2 cellular contexts compared by ENCODE assay signal in the genomic region with DNA sequence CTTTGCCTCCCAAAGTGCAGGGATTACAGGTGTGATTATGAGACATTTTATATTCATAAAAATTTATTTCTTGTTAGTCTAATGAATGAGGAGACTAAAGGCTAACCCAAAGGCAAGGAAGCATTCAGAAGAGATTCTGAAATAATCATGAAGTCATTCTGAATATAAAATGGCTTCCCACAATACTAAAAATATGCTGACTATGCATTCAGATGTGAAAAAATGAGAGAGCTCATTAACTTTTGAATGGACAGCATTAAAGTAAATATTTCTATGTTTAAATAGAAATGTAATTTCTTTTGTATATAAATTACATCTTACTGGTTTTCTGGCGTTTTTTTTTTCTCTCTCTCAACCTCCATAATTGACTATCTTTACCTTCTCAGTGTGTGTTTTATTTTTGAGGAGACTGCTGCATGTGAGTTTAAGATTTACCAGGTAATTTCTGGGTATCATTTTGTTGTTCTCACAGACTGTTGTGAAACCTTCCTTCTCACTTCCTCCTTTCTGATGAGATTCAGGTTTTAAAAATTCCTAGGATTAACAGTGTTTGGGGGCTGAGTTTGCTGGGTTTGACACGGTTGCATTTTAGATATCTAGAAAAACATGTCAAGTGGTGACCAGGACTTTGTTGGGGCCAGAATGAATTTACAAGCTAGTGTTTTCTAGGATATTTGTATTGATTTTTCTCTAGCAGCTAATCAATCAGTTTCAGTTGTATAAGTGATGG.
TF ChIP-seq lines count a peak whose summit lies in the region.

No MANE protein-coding gene starts in this region.

TF ChIP-seq in IMR-90, 13 proteins besides CTCF, POLR2A, EP300 and RAD21 (continued from another document):
- TF ChIP-seq, protein P1, sequence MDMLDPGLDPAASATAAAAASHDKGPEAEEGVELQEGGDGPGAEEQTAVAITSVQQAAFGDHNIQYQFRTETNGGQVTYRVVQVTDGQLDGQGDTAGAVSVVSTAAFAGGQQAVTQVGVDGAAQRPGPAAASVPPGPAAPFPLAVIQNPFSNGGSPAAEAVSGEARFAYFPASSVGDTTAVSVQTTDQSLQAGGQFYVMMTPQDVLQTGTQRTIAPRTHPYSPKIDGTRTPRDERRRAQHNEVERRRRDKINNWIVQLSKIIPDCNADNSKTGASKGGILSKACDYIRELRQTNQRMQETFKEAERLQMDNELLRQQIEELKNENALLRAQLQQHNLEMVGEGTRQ (IDR thresholded peaks at IDR 0.05; ENCODE audit: low read depth, low read length) = no peak
- no peak for TF ChIP-seq NFE2L2 (IDR thresholded peaks at IDR 0.05; ENCODE audit: low read depth, low read length)
- no peak for TF ChIP-seq FOS (IDR thresholded peaks at IDR 0.05; ENCODE audit: low read depth, low read length)
- peak; percentile 98 for TF ChIP-seq MAFK (IDR thresholded peaks at IDR 0.05; ENCODE audit: low read depth, low read length)

TF ChIP-seq in WTC11, 78 proteins besides CTCF, POLR2A, EP300 and RAD21 (continued from another document):
- TF ChIP-seq, protein P2, sequence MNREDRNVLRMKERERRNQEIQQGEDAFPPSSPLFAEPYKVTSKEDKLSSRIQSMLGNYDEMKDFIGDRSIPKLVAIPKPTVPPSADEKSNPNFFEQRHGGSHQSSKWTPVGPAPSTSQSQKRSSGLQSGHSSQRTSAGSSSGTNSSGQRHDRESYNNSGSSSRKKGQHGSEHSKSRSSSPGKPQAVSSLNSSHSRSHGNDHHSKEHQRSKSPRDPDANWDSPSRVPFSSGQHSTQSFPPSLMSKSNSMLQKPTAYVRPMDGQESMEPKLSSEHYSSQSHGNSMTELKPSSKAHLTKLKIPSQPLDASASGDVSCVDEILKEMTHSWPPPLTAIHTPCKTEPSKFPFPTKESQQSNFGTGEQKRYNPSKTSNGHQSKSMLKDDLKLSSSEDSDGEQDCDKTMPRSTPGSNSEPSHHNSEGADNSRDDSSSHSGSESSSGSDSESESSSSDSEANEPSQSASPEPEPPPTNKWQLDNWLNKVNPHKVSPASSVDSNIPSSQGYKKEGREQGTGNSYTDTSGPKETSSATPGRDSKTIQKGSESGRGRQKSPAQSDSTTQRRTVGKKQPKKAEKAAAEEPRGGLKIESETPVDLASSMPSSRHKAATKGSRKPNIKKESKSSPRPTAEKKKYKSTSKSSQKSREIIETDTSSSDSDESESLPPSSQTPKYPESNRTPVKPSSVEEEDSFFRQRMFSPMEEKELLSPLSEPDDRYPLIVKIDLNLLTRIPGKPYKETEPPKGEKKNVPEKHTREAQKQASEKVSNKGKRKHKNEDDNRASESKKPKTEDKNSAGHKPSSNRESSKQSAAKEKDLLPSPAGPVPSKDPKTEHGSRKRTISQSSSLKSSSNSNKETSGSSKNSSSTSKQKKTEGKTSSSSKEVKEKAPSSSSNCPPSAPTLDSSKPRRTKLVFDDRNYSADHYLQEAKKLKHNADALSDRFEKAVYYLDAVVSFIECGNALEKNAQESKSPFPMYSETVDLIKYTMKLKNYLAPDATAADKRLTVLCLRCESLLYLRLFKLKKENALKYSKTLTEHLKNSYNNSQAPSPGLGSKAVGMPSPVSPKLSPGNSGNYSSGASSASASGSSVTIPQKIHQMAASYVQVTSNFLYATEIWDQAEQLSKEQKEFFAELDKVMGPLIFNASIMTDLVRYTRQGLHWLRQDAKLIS (CRISPR knock-in tag; IDR thresholded peaks at IDR 0.05; ENCODE audit: borderline replicate concordance) = no peak
- TF ChIP-seq, protein P3, sequence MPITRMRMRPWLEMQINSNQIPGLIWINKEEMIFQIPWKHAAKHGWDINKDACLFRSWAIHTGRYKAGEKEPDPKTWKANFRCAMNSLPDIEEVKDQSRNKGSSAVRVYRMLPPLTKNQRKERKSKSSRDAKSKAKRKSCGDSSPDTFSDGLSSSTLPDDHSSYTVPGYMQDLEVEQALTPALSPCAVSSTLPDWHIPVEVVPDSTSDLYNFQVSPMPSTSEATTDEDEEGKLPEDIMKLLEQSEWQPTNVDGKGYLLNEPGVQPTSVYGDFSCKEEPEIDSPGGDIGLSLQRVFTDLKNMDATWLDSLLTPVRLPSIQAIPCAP (CRISPR knock-in tag; IDR thresholded peaks at IDR 0.05) = no peak
- TF ChIP-seq, protein P4, sequence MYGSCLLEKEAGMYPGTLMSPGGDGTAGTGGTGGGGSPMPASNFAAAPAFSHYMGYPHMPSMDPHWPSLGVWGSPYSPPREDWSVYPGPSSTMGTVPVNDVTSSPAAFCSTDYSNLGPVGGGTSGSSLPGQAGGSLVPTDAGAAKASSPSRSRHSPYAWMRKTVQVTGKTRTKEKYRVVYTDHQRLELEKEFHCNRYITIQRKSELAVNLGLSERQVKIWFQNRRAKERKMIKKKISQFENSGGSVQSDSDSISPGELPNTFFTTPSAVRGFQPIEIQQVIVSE (CRISPR knock-in tag; IDR thresholded peaks at IDR 0.05; ENCODE audit: borderline replicate concordance) = no peak
- TF ChIP-seq ZBTB21 (CRISPR knock-in tag; IDR thresholded peaks at IDR 0.05; ENCODE audit: borderline replicate concordance) = no peak
- TF ChIP-seq, protein P5, sequence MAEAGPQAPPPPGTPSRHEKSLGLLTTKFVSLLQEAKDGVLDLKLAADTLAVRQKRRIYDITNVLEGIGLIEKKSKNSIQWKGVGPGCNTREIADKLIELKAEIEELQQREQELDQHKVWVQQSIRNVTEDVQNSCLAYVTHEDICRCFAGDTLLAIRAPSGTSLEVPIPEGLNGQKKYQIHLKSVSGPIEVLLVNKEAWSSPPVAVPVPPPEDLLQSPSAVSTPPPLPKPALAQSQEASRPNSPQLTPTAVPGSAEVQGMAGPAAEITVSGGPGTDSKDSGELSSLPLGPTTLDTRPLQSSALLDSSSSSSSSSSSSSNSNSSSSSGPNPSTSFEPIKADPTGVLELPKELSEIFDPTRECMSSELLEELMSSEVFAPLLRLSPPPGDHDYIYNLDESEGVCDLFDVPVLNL (CRISPR knock-in tag; IDR thresholded peaks at IDR 0.05; ENCODE audit: borderline replicate concordance, low read depth) = no peak
- TF ChIP-seq, protein P6, sequence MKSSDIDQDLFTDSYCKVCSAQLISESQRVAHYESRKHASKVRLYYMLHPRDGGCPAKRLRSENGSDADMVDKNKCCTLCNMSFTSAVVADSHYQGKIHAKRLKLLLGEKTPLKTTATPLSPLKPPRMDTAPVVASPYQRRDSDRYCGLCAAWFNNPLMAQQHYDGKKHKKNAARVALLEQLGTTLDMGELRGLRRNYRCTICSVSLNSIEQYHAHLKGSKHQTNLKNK (CRISPR knock-in tag; IDR thresholded peaks at IDR 0.05) = no peak
- no peak for TF ChIP-seq CREB1 (CRISPR knock-in tag; IDR thresholded peaks at IDR 0.05)
- TF ChIP-seq, protein P7, sequence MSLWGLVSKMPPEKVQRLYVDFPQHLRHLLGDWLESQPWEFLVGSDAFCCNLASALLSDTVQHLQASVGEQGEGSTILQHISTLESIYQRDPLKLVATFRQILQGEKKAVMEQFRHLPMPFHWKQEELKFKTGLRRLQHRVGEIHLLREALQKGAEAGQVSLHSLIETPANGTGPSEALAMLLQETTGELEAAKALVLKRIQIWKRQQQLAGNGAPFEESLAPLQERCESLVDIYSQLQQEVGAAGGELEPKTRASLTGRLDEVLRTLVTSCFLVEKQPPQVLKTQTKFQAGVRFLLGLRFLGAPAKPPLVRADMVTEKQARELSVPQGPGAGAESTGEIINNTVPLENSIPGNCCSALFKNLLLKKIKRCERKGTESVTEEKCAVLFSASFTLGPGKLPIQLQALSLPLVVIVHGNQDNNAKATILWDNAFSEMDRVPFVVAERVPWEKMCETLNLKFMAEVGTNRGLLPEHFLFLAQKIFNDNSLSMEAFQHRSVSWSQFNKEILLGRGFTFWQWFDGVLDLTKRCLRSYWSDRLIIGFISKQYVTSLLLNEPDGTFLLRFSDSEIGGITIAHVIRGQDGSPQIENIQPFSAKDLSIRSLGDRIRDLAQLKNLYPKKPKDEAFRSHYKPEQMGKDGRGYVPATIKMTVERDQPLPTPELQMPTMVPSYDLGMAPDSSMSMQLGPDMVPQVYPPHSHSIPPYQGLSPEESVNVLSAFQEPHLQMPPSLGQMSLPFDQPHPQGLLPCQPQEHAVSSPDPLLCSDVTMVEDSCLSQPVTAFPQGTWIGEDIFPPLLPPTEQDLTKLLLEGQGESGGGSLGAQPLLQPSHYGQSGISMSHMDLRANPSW (CRISPR knock-in tag; conservative IDR thresholded peaks at IDR 0.05; ENCODE audit: low read depth) = no peak
- TF ChIP-seq, protein P8, sequence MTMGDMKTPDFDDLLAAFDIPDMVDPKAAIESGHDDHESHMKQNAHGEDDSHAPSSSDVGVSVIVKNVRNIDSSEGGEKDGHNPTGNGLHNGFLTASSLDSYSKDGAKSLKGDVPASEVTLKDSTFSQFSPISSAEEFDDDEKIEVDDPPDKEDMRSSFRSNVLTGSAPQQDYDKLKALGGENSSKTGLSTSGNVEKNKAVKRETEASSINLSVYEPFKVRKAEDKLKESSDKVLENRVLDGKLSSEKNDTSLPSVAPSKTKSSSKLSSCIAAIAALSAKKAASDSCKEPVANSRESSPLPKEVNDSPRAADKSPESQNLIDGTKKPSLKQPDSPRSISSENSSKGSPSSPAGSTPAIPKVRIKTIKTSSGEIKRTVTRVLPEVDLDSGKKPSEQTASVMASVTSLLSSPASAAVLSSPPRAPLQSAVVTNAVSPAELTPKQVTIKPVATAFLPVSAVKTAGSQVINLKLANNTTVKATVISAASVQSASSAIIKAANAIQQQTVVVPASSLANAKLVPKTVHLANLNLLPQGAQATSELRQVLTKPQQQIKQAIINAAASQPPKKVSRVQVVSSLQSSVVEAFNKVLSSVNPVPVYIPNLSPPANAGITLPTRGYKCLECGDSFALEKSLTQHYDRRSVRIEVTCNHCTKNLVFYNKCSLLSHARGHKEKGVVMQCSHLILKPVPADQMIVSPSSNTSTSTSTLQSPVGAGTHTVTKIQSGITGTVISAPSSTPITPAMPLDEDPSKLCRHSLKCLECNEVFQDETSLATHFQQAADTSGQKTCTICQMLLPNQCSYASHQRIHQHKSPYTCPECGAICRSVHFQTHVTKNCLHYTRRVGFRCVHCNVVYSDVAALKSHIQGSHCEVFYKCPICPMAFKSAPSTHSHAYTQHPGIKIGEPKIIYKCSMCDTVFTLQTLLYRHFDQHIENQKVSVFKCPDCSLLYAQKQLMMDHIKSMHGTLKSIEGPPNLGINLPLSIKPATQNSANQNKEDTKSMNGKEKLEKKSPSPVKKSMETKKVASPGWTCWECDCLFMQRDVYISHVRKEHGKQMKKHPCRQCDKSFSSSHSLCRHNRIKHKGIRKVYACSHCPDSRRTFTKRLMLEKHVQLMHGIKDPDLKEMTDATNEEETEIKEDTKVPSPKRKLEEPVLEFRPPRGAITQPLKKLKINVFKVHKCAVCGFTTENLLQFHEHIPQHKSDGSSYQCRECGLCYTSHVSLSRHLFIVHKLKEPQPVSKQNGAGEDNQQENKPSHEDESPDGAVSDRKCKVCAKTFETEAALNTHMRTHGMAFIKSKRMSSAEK (CRISPR knock-in tag; IDR thresholded peaks at IDR 0.05; ENCODE audit: borderline replicate concordance) = no peak
- TF ChIP-seq, protein P9, sequence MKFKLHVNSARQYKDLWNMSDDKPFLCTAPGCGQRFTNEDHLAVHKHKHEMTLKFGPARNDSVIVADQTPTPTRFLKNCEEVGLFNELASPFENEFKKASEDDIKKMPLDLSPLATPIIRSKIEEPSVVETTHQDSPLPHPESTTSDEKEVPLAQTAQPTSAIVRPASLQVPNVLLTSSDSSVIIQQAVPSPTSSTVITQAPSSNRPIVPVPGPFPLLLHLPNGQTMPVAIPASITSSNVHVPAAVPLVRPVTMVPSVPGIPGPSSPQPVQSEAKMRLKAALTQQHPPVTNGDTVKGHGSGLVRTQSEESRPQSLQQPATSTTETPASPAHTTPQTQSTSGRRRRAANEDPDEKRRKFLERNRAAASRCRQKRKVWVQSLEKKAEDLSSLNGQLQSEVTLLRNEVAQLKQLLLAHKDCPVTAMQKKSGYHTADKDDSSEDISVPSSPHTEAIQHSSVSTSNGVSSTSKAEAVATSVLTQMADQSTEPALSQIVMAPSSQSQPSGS (CRISPR knock-in tag; IDR thresholded peaks at IDR 0.05; ENCODE audit: borderline replicate concordance, low read depth) = no peak
- TF ChIP-seq OVOL2 (CRISPR knock-in tag; IDR thresholded peaks at IDR 0.05; ENCODE audit: borderline replicate concordance) = no peak
- no peak for TF ChIP-seq FOXP1 (CRISPR knock-in tag; IDR thresholded peaks at IDR 0.05; ENCODE audit: borderline replicate concordance)
- TF ChIP-seq NR1H2 (CRISPR knock-in tag; IDR thresholded peaks at IDR 0.05) = no peak
- TF ChIP-seq, protein P10, sequence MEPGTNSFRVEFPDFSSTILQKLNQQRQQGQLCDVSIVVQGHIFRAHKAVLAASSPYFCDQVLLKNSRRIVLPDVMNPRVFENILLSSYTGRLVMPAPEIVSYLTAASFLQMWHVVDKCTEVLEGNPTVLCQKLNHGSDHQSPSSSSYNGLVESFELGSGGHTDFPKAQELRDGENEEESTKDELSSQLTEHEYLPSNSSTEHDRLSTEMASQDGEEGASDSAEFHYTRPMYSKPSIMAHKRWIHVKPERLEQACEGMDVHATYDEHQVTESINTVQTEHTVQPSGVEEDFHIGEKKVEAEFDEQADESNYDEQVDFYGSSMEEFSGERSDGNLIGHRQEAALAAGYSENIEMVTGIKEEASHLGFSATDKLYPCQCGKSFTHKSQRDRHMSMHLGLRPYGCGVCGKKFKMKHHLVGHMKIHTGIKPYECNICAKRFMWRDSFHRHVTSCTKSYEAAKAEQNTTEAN (CRISPR knock-in tag; IDR thresholded peaks at IDR 0.05) = no peak
